In the genomic region with DNA sequence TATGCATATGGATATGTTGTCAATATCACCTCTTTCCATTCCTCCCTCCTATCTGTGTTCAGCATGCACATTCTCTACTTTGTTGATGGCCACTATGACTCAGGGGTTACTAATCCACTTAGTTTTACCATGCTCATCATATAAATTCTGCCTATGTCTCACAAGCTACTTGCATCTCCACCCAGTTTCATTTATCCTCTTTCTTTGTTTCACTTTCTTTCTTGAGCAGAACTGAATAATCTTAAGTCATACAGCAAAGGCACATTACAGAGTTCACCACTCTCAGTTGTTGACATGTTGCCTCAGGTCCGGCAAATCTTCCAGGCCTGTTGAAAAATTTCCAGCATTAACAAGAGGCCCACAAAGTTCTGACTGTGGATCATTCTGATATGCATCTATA, we compare ENCODE assay signal across 8 cellular contexts.
DNase-seq lines count a peak whose midpoint lies in the region; ATAC-seq and TF ChIP-seq lines count a peak whose summit lies in the region.

No MANE protein-coding gene starts in this region.

- ATAC-seq in GM19438 (IDR thresholded peaks at IDR 0.05; ENCODE audit: low read depth, unreplicated experiment), result peak; percentile 80
- peak; percentile 86 for ATAC-seq in HG03439 (IDR thresholded peaks at IDR 0.05; ENCODE audit: unreplicated experiment)
- peak; percentile 28 to 64 (median 59) for ATAC-seq in heart left ventricle

- peak overlapping the region; percentile 88 for H3K27ac Mint-ChIP-seq in activated CD4-positive, alpha-beta memory T cell treated with anti-CD3 and anti-CD28 coated beads, Interleukin-2, amount 10 ng/mL, durations not matched to agents 7 days and 5 days

- no peak for TF ChIP-seq POLR2A in heart left ventricle (IDR thresholded peaks at IDR 0.05)
- no peak for TF ChIP-seq POLR2A in tibial nerve (IDR thresholded peaks at IDR 0.05)
- TF ChIP-seq POLR2A in ovary (IDR thresholded peaks at IDR 0.05), result no peak

- H3K4me1 ChIP-seq in heart left ventricle (peaks cover 0 to 27% (median 3%) of the 10 kb centered on the region in 12 donors), tibial nerve (peaks cover 0 to 10% (median 7%) of the 10 kb centered on the region in 4 donors), ovary (ENCODE audit: insufficient read depth) (peaks cover 4% of the 10 kb centered on the region)

- TF ChIP-seq CTCF in heart left ventricle (IDR thresholded peaks at IDR 0.05) (no peak), tibial nerve (IDR thresholded peaks at IDR 0.05) (no peak), ovary (IDR thresholded peaks at IDR 0.05) (no peak)

- H3K4me3 ChIP-seq in heart left ventricle (peak overlapping the region in 1 of 12 donors; percentile 28), tibial nerve (no peak overlapping the region), ovary (no peak overlapping the region)

- no peaks in the 10 kb centered on the region for H3K36me3 Mint-ChIP-seq in activated CD4-positive, alpha-beta memory T cell treated with anti-CD3 and anti-CD28 coated beads, Interleukin-2, amount 10 ng/mL, durations not matched to agents 7 days and 5 days (ENCODE audit: low read depth)

- intact Hi-C loops in heart left ventricle (cut with DNase I) (loop anchor here in 1 of 10 donors (10.0 kb wide), 1 partner anchor 99 kb away; no protein-coding TSS in a partner anchor), ovary (cut with DNase I) (loop anchor here in 1 of 4 donors (5.0 kb wide), 1 partner anchor 1344 kb away; no protein-coding TSS in a partner anchor)

- H3K27me3 ChIP-seq in heart left ventricle (no peaks in the 10 kb centered on the region), tibial nerve (no peaks in the 10 kb centered on the region), ovary (no peaks in the 10 kb centered on the region)

- H3K4me3 Mint-ChIP-seq in activated CD4-positive, alpha-beta memory T cell treated with anti-CD3 and anti-CD28 coated beads, Interleukin-2, amount 10 ng/mL, durations not matched to agents 7 days and 5 days, result peak overlapping the region; percentile 72

- H3K9me3 Mint-ChIP-seq in activated CD4-positive, alpha-beta memory T cell treated with anti-CD3 and anti-CD28 coated beads, Interleukin-2, amount 10 ng/mL, durations not matched to agents 7 days and 5 days, result no peaks in the 10 kb centered on the region

- POLR2A ChIA-PET in activated CD4-positive, alpha-beta memory T cell treated with anti-CD3 and anti-CD28 coated beads, Interleukin-2, amount 10 ng/mL, durations not matched to agents 7 days and 5 days (lab: Charles Lee), result interaction anchor here (1.0 to 3.8 kb wide), 28 partner anchors 9 to 692 kb away, joined by 3 to 28 read pairs (median 5); partner anchors contain the start of genes CCNL1, GMPS, SSR3 and TIPARP

- CTCF ChIA-PET in activated CD4-positive, alpha-beta memory T cell treated with anti-CD3 and anti-CD28 coated beads, Interleukin-2, amount 10 ng/mL, durations not matched to agents 7 days and 5 days (lab: Charles Lee), result interaction anchor here (0.8 to 2.7 kb wide), 12 partner anchors 9 to 606 kb away, joined by 3 to 10 read pairs (median 5); partner anchors contain the start of gene SSR3

- no peaks in the 10 kb centered on the region for H3K27me3 Mint-ChIP-seq in activated CD4-positive, alpha-beta memory T cell treated with anti-CD3 and anti-CD28 coated beads, Interleukin-2, amount 10 ng/mL, durations not matched to agents 7 days and 5 days

- peak overlapping the region in 10 of 12 donors; percentile 8 to 86 (median 52) for H3K27ac ChIP-seq in heart left ventricle
- peak overlapping the region in 3 of 4 donors; percentile 39 to 81 (median 71) for H3K27ac ChIP-seq in tibial nerve
- no peak overlapping the region for H3K27ac ChIP-seq in ovary

- H3K9me3 ChIP-seq in heart left ventricle, result no peaks in the 10 kb centered on the region
- no peaks in the 10 kb centered on the region for H3K9me3 ChIP-seq in tibial nerve
- no peaks in the 10 kb centered on the region for H3K9me3 ChIP-seq in ovary

- 39 to 50% (median 42%) methylated on average over 1 of the region's 1 CpG for WGBS in heart left ventricle, 4 donors
- WGBS in tibial nerve, 2 donors, result 29 to 32% methylated on average over 1 of the region's 1 CpG
- WGBS in ovary, 3 donors, result 23 to 30% (median 25%) methylated on average over 1 of the region's 1 CpG

- no peak for TF ChIP-seq EP300 in tibial nerve (IDR thresholded peaks at IDR 0.05)
- TF ChIP-seq EP300 in ovary (IDR thresholded peaks at IDR 0.05), result no peak

- peaks cover 42% of the 10 kb centered on the region for H3K4me1 Mint-ChIP-seq in activated CD4-positive, alpha-beta memory T cell treated with anti-CD3 and anti-CD28 coated beads, Interleukin-2, amount 10 ng/mL, durations not matched to agents 7 days and 5 days

- DNase-seq in EH (ENCODE audit: low read depth) (peak; percentile 86), heart left ventricle (no peak), tibial nerve (ENCODE audit: low spot score in 2 of 2) (no peak), ovary (no peak), NCI-H748 treated with DMSO at 0.1 percent for 48 hours (lab: John Stamatoyannopoulos, UW) (no peak)
- peak; percentile 31 for DNase-seq in activated CD4-positive, alpha-beta memory T cell treated with anti-CD3 and anti-CD28 coated beads, Interleukin-2, amount 10 ng/mL, durations not matched to agents 7 days and 5 days

- H3K36me3 ChIP-seq in heart left ventricle (no peaks in the 10 kb centered on the region), tibial nerve (no peaks in the 10 kb centered on the region), ovary (no peaks in the 10 kb centered on the region)

Comparison
In these comparisons a context has a peak if more than half of its experiments do, and no peak if none do; other contexts are left out.
1. DNase-seq: peak in EH (single experiment) and activated CD4-positive, alpha-beta memory T cell treated with anti-CD3 and anti-CD28 coated beads, Interleukin-2, amount 10 ng/mL, durations not matched to agents 7 days and 5 days (single experiment); none in heart left ventricle (0 of 5), tibial nerve (0 of 2), ovary (0 of 5) and NCI-H748 treated with DMSO at 0.1 percent for 48 hours (single experiment).
2. H3K27ac ChIP-seq: peak in heart left ventricle (10 of 12) and tibial nerve (3 of 4); none in ovary (0 of 2).
3. Peak in every context shown above with its lines, with median percentiles within 50 percentile points of each other: ATAC-seq.